Comparison of ENCODE assay signal across 40 cellular contexts in the genomic region with DNA sequence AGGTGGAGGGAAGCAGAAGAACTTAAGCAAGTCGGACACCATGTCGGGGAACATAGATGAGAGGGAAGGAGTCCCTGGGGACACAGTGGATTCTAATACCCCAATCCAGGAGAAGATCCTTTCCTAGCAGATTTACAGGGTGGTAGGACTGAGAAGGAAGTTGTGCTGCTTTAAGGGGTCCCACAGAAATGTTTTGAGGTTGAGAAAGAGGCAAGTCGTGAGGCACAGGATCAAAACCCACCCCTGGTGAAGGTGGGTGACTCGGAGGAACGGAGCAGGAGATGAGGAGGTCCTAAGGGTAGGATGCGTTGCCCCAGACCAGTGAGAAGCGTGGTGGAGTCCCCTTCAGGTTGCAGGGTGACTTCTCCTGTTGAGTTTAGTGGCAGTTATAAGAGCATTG. TPM values are rescaled to one million over a fixed set of nuclear protein-coding genes. Genes with fewer than 3 reads are reported as not detected.
"Had no signal": no experiment of that assay in that cellular context is flagged by ENCODE, and none has a peak within 500 bp of the region (broad histone marks: within the 10 kb centered on the region; RNA-seq: fewer than 3 reads in every experiment).

No MANE protein-coding gene starts in this region.

- H3K4me3 ChIP-seq: adrenal gland, body of pancreas, cardiac muscle cell had no signal

- H3K4me1 ChIP-seq: adrenal gland, body of pancreas had no signal

- DNase-seq: activated B cell treated with CpG ODN at 0.5 μM for 24 hours; activated CD4-positive, alpha-beta memory T cell treated with anti-CD3 and anti-CD28 coated beads for 36 hours; activated CD4-positive, alpha-beta T cell treated with anti-CD3 and anti-CD28 coated beads for 4 hours; activated CD4-positive, alpha-beta T cell treated with anti-CD3 and anti-CD28 coated beads, Interleukin-2, amount 10 ng/mL, durations not matched to agents 24 days and 14 days; activated CD4-positive, alpha-beta T cell treated with anti-CD3 and anti-CD28 coated beads, Interleukin-2, amount 50 U/mL, for 1 hour; activated CD4-positive, alpha-beta T cell treated with anti-CD3 and anti-CD28 coated beads, Interleukin-2, amount 50 U/mL, for 4 hours; activated CD4-positive, CD25-positive, alpha-beta regulatory T cell treated with anti-CD3 and anti-CD28 coated beads, Interleukin-2, amount 50 U/mL, for 72 hours; activated CD8-positive, alpha-beta memory T cell treated with anti-CD3 and anti-CD28 coated beads, Interleukin-2, amount 50 U/mL, for 4 hours; activated CD8-positive, alpha-beta T cell treated with anti-CD3 and anti-CD28 coated beads for 36 hours; activated effector memory CD4-positive, alpha-beta T cell treated with anti-CD3 and anti-CD28 coated beads, Interleukin-2, amount 50 U/mL, for 16 hours; activated gamma-delta T cell treated with Interleukin-2 at 50 U/mL for 16 hours; activated naive CD4-positive, alpha-beta T cell; activated naive CD4-positive, alpha-beta T cell treated with anti-CD3 and anti-CD28 coated beads for 36 hours; activated naive CD4-positive, alpha-beta T cell treated with anti-CD3 and anti-CD28 coated beads, Interleukin-2, amount 50 U/mL, for 16 hours; activated naive CD8-positive, alpha-beta T cell treated with anti-CD3 and anti-CD28 coated beads for 36 hours; activated T-cell treated with anti-CD3 and anti-CD28 coated beads for 4 hours; activated T-cell treated with anti-CD3 and anti-CD28 coated beads, Interleukin-2, amount 50 U/mL, for 1 hour; activated T-cell treated with anti-CD3 and anti-CD28 coated beads, Interleukin-2, amount 50 U/mL, for 4 hours; activated T-cell treated with anti-CD3 and anti-CD28 coated beads, Interleukin-2, amount 50 U/mL, for 72 hours; amniotic stem cell; aorta; body of pancreas; brain microvascular endothelial cell; caudate nucleus; SW 1271; T-helper 1 cell; T-helper 2 cell; T-helper 9 cell had no signal

- H3K36me3 ChIP-seq: adrenal gland, brain microvascular endothelial cell, cardiac muscle cell had no signal

- H3K4me1 Mint-ChIP-seq: activated B cell treated with CpG ODN at 0.5 μM for 24 hours; activated CD4-positive, alpha-beta T cell treated with anti-CD3 and anti-CD28 coated beads, Interleukin-2, amount 10 ng/mL, durations not matched to agents 24 days and 14 days; activated naive CD8-positive, alpha-beta T cell treated with anti-CD3 and anti-CD28 coated beads for 36 hours; activated T-helper 17 cell treated with anti-CD3 and anti-CD28 coated beads, Interleukin-2, amount 50 U/mL, for 72 hours; central memory CD8-positive, alpha-beta T cell had no signal

- H3K36me3 Mint-ChIP-seq: activated CD4-positive, alpha-beta memory T cell treated with anti-CD3 and anti-CD28 coated beads for 36 hours; activated naive CD4-positive, alpha-beta T cell treated with anti-CD3 and anti-CD28 coated beads, Interleukin-2, amount 50 U/mL, for 72 hours; activated naive CD8-positive, alpha-beta T cell treated with anti-CD3 and anti-CD28 coated beads for 36 hours had no signal

- H3K4me3 Mint-ChIP-seq: activated B cell treated with CpG ODN at 0.5 μM for 24 hours; activated CD4-positive, alpha-beta memory T cell treated with anti-CD3 and anti-CD28 coated beads for 36 hours; activated CD4-positive, alpha-beta T cell treated with anti-CD3 and anti-CD28 coated beads, Interleukin-2, amount 10 ng/mL, durations not matched to agents 24 days and 14 days; activated CD8-positive, alpha-beta T cell treated with anti-CD3 and anti-CD28 coated beads for 36 hours; activated naive CD4-positive, alpha-beta T cell treated with anti-CD3 and anti-CD28 coated beads for 36 hours; activated naive CD8-positive, alpha-beta T cell treated with anti-CD3 and anti-CD28 coated beads for 36 hours; activated T-cell treated with anti-CD3 and anti-CD28 coated beads, Interleukin-2, amount 50 U/mL, for 4 hours; activated T-cell treated with anti-CD3 and anti-CD28 coated beads, Interleukin-2, amount 50 U/mL, for 72 hours; activated T-helper 1 cell treated with anti-CD3 and anti-CD28 coated beads, Interleukin-12 subunit alpha, Interleukin-12 subunit beta, Interleukin-2, Interleukin-4 antibody, amounts not matched to agents 30 ng/mL and 10 ng/mL and 1 ng/mL, durations not matched to agents 14 hours and 24 hours and 36 hours; activated T-helper 17 cell treated with anti-CD3 and anti-CD28 coated beads, Interleukin-2, amount 50 U/mL, for 72 hours; central memory CD8-positive, alpha-beta T cell; T-helper 1 cell treated with Interleukin-12 subunit alpha and Interleukin-12 subunit beta and Interleukin-4 antibody, amounts not matched to agents 30 μg/mL and 1 μg/mL, for 36 hours; T-helper 2 cell treated with Interferon-gamma antibody and Interleukin-4, amounts not matched to agents 5 μg/mL and 100 μg/mL, for 36 hours had no signal

- H3K9me3 Mint-ChIP-seq: activated B cell treated with CpG ODN at 0.5 μM for 24 hours; activated CD4-positive, alpha-beta memory T cell treated with anti-CD3 and anti-CD28 coated beads for 36 hours; activated CD4-positive, alpha-beta T cell treated with anti-CD3 and anti-CD28 coated beads, Interleukin-2, amount 10 ng/mL, durations not matched to agents 24 days and 14 days; activated CD8-positive, alpha-beta T cell treated with anti-CD3 and anti-CD28 coated beads for 36 hours; activated naive CD4-positive, alpha-beta T cell treated with anti-CD3 and anti-CD28 coated beads for 36 hours; activated naive CD4-positive, alpha-beta T cell treated with anti-CD3 and anti-CD28 coated beads, Interleukin-2, amount 50 U/mL, for 72 hours; activated naive CD8-positive, alpha-beta T cell treated with anti-CD3 and anti-CD28 coated beads for 36 hours; activated T-cell treated with anti-CD3 and anti-CD28 coated beads, Interleukin-2, amount 50 U/mL, for 4 hours; activated T-cell treated with anti-CD3 and anti-CD28 coated beads, Interleukin-2, amount 50 U/mL, for 72 hours; activated T-helper 1 cell treated with anti-CD3 and anti-CD28 coated beads, Interleukin-12 subunit alpha, Interleukin-12 subunit beta, Interleukin-2, Interleukin-4 antibody, amounts not matched to agents 30 ng/mL and 10 ng/mL and 1 ng/mL, durations not matched to agents 14 hours and 24 hours and 36 hours; activated T-helper 17 cell treated with anti-CD3 and anti-CD28 coated beads, Interleukin-2, amount 50 U/mL, for 72 hours; central memory CD8-positive, alpha-beta T cell; T-helper 1 cell treated with Interleukin-12 subunit alpha and Interleukin-12 subunit beta and Interleukin-4 antibody, amounts not matched to agents 30 μg/mL and 1 μg/mL, for 36 hours; T-helper 2 cell treated with Interferon-gamma antibody and Interleukin-4, amounts not matched to agents 5 μg/mL and 100 μg/mL, for 36 hours had no signal

- H3K27ac Mint-ChIP-seq: activated B cell treated with CpG ODN at 0.5 μM for 24 hours; activated CD4-positive, alpha-beta memory T cell treated with anti-CD3 and anti-CD28 coated beads for 36 hours; activated CD4-positive, alpha-beta T cell treated with anti-CD3 and anti-CD28 coated beads, Interleukin-2, amount 10 ng/mL, durations not matched to agents 24 days and 14 days; activated CD8-positive, alpha-beta T cell treated with anti-CD3 and anti-CD28 coated beads for 36 hours; activated naive CD4-positive, alpha-beta T cell treated with anti-CD3 and anti-CD28 coated beads for 36 hours; activated naive CD4-positive, alpha-beta T cell treated with anti-CD3 and anti-CD28 coated beads, Interleukin-2, amount 50 U/mL, for 72 hours; activated naive CD8-positive, alpha-beta T cell treated with anti-CD3 and anti-CD28 coated beads for 36 hours; activated T-cell treated with anti-CD3 and anti-CD28 coated beads, Interleukin-2, amount 50 U/mL, for 72 hours; activated T-helper 1 cell treated with anti-CD3 and anti-CD28 coated beads, Interleukin-12 subunit alpha, Interleukin-12 subunit beta, Interleukin-2, Interleukin-4 antibody, amounts not matched to agents 30 ng/mL and 10 ng/mL and 1 ng/mL, durations not matched to agents 14 hours and 24 hours and 36 hours; activated T-helper 17 cell treated with anti-CD3 and anti-CD28 coated beads, Interleukin-2, amount 50 U/mL, for 72 hours; T-helper 1 cell treated with Interleukin-12 subunit alpha and Interleukin-12 subunit beta and Interleukin-4 antibody, amounts not matched to agents 30 μg/mL and 1 μg/mL, for 36 hours; T-helper 2 cell treated with Interferon-gamma antibody and Interleukin-4, amounts not matched to agents 5 μg/mL and 100 μg/mL, for 36 hours had no signal

- H3K27me3 ChIP-seq: adrenal gland, body of pancreas had no signal

- H3K9me3 ChIP-seq: adrenal gland, body of pancreas had no signal

- H3K27ac ChIP-seq: adrenal gland, body of pancreas, brain microvascular endothelial cell, cardiac muscle cell, VCaP had no signal

RNA-seq across cellular contexts. Expression of a gene that starts 32.7 kb away (rescaled TPM):
- total RNA-seq: activated B cell treated with CpG ODN at 0.5 μM for 24 hours; activated CD4-positive, alpha-beta memory T cell treated with anti-CD3 and anti-CD28 coated beads for 36 hours; activated CD4-positive, alpha-beta T cell treated with anti-CD3 and anti-CD28 coated beads, Interleukin-2, amount 10 ng/mL, durations not matched to agents 24 days and 14 days; activated CD8-positive, alpha-beta memory T cell treated with anti-CD3 and anti-CD28 coated beads for 36 hours; activated CD8-positive, alpha-beta T cell treated with anti-CD3 and anti-CD28 coated beads for 36 hours; activated naive CD4-positive, alpha-beta T cell treated with anti-CD3 and anti-CD28 coated beads for 36 hours; activated naive CD4-positive, alpha-beta T cell treated with anti-CD3 and anti-CD28 coated beads, Interleukin-2, amount 50 U/mL, for 72 hours; activated naive CD8-positive, alpha-beta T cell treated with anti-CD3 and anti-CD28 coated beads for 36 hours; activated T-cell treated with anti-CD3 and anti-CD28 coated beads, Interleukin-2, amount 50 U/mL, for 4 hours; activated T-cell treated with anti-CD3 and anti-CD28 coated beads, Interleukin-2, amount 50 U/mL, for 72 hours; activated T-helper 1 cell treated with anti-CD3 and anti-CD28 coated beads, Interleukin-12 subunit alpha, Interleukin-12 subunit beta, Interleukin-2, Interleukin-4 antibody, amounts not matched to agents 30 ng/mL and 10 ng/mL and 1 ng/mL, durations not matched to agents 14 hours and 24 hours and 36 hours; activated T-helper 17 cell treated with anti-CD3 and anti-CD28 coated beads, Interleukin-2, amount 50 U/mL, for 72 hours; astrocyte; body of pancreas; bronchial epithelial cell; cardiac muscle cell had no signal
- polyA plus RNA-seq: cardiac muscle cell had no signal
